ENCODE assay signal across 8 cellular contexts in genomic region chr1:12230549-12231275, GRCh38. TPM values are rescaled to one million over a fixed set of nuclear protein-coding genes. Genes with fewer than 3 reads are reported as not detected.
A peak's percentile ranks its signal among the peaks of the same experiment; 100 is the strongest.
DNase-seq lines count a peak whose midpoint lies in the region; TF ChIP-seq lines count a peak whose summit lies in the region.

No MANE protein-coding gene starts in this region.

- H3K4me3 ChIP-seq in right atrium auricular region (peak overlapping the region; percentile 98 to 100), prostate gland (peak overlapping the region; percentile 93 to 99)

- H3K36me3 ChIP-seq in right atrium auricular region (peaks cover 8% of the 10 kb centered on the region), prostate gland (no peaks in the 10 kb centered on the region)

- H3K27me3 ChIP-seq in right atrium auricular region (no peaks in the 10 kb centered on the region), prostate gland (replicated peaks; ENCODE audit: insufficient read depth) (no peaks in the 10 kb centered on the region)

- TF ChIP-seq POLR2A in prostate gland (IDR thresholded peaks at IDR 0.05) = no peak

- intact Hi-C loops in prostate gland (cut with DNase I) = loop anchor here (2.0 kb wide), 1 partner anchor 46 kb away; no protein-coding TSS in a partner anchor

- H3K27ac ChIP-seq in right atrium auricular region = peak overlapping the region; percentile 89 to 96
- H3K27ac ChIP-seq in prostate gland = peak overlapping the region; percentile 83 to 93

- H3K4me1 ChIP-seq in right atrium auricular region (peaks cover 0 to 22% of the 10 kb centered on the region in 2 donors), prostate gland (replicated peaks) (peaks cover 5% of the 10 kb centered on the region)

- H3K9me3 ChIP-seq in right atrium auricular region (no peaks in the 10 kb centered on the region), prostate gland (no peaks in the 10 kb centered on the region)

- 0% methylated on average over 24 of the region's 36 CpGs for WGBS in prostate gland

- TF ChIP-seq CTCF in right atrium auricular region (IDR thresholded peaks at IDR 0.05) (no peak), prostate gland (IDR thresholded peaks at IDR 0.05) (no peak)

- DNase-seq in activated CD8-positive, alpha-beta memory T cell treated with anti-CD3 and anti-CD28 coated beads for 24 hours = peak; percentile 63
- DNase-seq in activated CD8-positive, alpha-beta memory T cell treated with anti-CD3 and anti-CD28 coated beads, Interleukin-2, amount 50 U/mL, for 4 hours = no peak
- DNase-seq in HuH-7 (ENCODE audit: low spot score) (peak; percentile 38), amniotic epithelial cell (ENCODE audit: low read depth) (peak; percentile 11), right atrium auricular region (ENCODE audit: low spot score) (no peak), prostate gland (ENCODE audit: low spot score) (peak; percentile 36), NOMO-1 treated with dmso at 0.1 percent for 144 hours (lab: John Stamatoyannopoulos, UW; ENCODE audit: unreplicated experiment) (no peak), foreskin melanocyte (no peak)

RNA-seq across cellular contexts. Expression of gene VPS13D, which starts 0.9 kb away (rescaled TPM):
- 10 to 100 TPM; 48.1 to 65.2 TPM for total RNA-seq in right atrium auricular region
- total RNA-seq in prostate gland = 10 to 100 TPM; 60.7 to 80.8 TPM

Comparison
In these comparisons a context has a peak if more than half of its experiments do, and no peak if none do; other contexts are left out.
1. DNase-seq: peak in activated CD8-positive, alpha-beta memory T cell treated with anti-CD3 and anti-CD28 coated beads for 24 hours (single experiment), HuH-7 (single experiment), amniotic epithelial cell (single experiment) and prostate gland (single experiment); none in activated CD8-positive, alpha-beta memory T cell treated with anti-CD3 and anti-CD28 coated beads, Interleukin-2, amount 50 U/mL, for 4 hours (single experiment), right atrium auricular region (single experiment), NOMO-1 treated with dmso at 0.1 percent for 144 hours (single experiment) and foreskin melanocyte (single experiment).